Comparison of ENCODE assay signal across 8 cellular contexts in the genomic region with DNA sequence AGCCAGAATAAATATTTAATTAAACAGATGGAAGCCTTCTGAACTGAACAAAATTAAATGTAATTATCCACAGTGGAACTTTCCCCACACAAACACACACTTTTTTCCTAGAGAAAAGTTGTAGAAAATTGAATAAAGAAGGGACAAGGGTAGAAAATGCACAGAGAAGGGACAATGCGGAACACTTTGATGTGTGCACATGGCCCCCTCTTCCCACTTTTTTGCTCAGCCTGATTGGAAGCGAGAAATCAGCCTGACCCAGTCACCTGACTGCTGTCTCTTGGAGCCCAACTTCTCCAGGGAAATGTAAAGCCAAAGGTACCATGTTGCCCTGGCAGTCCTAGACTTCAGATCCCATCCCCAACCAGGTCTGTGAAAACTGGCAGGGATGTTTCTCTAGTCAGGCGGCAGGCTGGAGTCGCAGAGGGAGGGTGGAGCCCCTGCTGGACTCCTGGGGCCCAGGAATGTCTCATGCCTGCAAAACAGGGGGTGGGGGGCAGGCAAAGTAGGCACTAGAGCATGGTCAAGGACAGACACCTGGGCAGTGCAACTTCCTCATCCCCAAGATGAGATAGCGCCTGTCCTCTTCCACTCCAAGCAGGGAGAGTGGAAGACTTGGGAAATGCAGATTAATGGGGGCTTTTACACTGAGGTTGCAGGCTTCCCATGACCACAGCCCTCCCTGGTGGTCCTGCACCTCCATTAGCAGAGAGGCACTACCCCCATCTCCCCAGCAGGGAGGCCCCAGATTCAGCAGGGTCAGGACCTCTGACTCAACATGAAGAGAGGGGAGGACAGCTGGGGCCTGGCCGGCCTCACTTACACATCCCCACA. TPM values are rescaled to one million over a fixed set of nuclear protein-coding genes. Genes with fewer than 3 reads are reported as not detected.
A peak's percentile ranks its signal among the peaks of the same experiment; 100 is the strongest.
DNase-seq lines count a peak whose midpoint lies in the region; ATAC-seq, FAIRE-seq and TF ChIP-seq lines count a peak whose summit lies in the region.

No MANE protein-coding gene starts in this region.

- peaks cover 40% of the 10 kb centered on the region for H3K4me1 ChIP-seq in iPS-15b (ENCODE audit: control insufficient read depth, insufficient read depth, low read length)

- peak overlapping the region; percentile 87 for H3K4me3 Mint-ChIP-seq in activated T-helper 2 cell treated with anti-CD3 and anti-CD28 coated beads, Interferon-gamma antibody, Interleukin-2, Interleukin-4, amounts not matched to agents 10 μg/mL and 5 μg/mL and 100 μg/mL, durations not matched to agents 14 hours and 24 hours and 36 hours (ENCODE audit: low read depth)
- peak overlapping the region; percentile 86 for H3K4me3 Mint-ChIP-seq in stimulated activated memory B cell treated with anti-CD40 and anti-IgM and Interleukin-4, amounts not matched to agents 10 μg/mL and 1 μg/mL and 100 μg/mL, for 72 hours

- H3K9ac ChIP-seq in iPS-15b (ENCODE audit: low read depth, low read length): peak overlapping the region; percentile 48

- DNase-seq in NCI-H82 (lab: John Stamatoyannopoulos, UW) (peak; percentile 31), NCI-H82 treated with DMSO at 0.1 percent for 48 hours (lab: John Stamatoyannopoulos, UW; ENCODE audit: unreplicated experiment) (no peak), GM12892 (ENCODE audit: insufficient read length) (no peak), DMS153 (lab: John Stamatoyannopoulos, UW) (no peak)
- no peak for DNase-seq in activated T-helper 2 cell treated with anti-CD3 and anti-CD28 coated beads, Interferon-gamma antibody, Interleukin-2, Interleukin-4, amounts not matched to agents 10 μg/mL and 5 μg/mL and 100 μg/mL, durations not matched to agents 14 hours and 24 hours and 36 hours (ENCODE audit: low spot score)

- no peaks in the 10 kb centered on the region for H3K27me3 ChIP-seq in iPS-15b (ENCODE audit: control insufficient read depth, insufficient read depth, low read length)

- H3K9me3 Mint-ChIP-seq in activated T-helper 2 cell treated with anti-CD3 and anti-CD28 coated beads, Interferon-gamma antibody, Interleukin-2, Interleukin-4, amounts not matched to agents 10 μg/mL and 5 μg/mL and 100 μg/mL, durations not matched to agents 14 hours and 24 hours and 36 hours: no peaks in the 10 kb centered on the region
- no peaks in the 10 kb centered on the region for H3K9me3 Mint-ChIP-seq in stimulated activated memory B cell treated with anti-CD40 and anti-IgM and Interleukin-4, amounts not matched to agents 10 μg/mL and 1 μg/mL and 100 μg/mL, for 72 hours

- H3K27ac Mint-ChIP-seq in activated T-helper 2 cell treated with anti-CD3 and anti-CD28 coated beads, Interferon-gamma antibody, Interleukin-2, Interleukin-4, amounts not matched to agents 10 μg/mL and 5 μg/mL and 100 μg/mL, durations not matched to agents 14 hours and 24 hours and 36 hours: peak overlapping the region; percentile 72
- peak overlapping the region; percentile 82 for H3K27ac Mint-ChIP-seq in stimulated activated memory B cell treated with anti-CD40 and anti-IgM and Interleukin-4, amounts not matched to agents 10 μg/mL and 1 μg/mL and 100 μg/mL, for 72 hours

- TF ChIP-seq POLR2A in GM12892 (IDR thresholded peaks at IDR 0.05; ENCODE audit: low read depth, low read length): no peak

- H3K36me3 ChIP-seq in iPS-15b (ENCODE audit: control insufficient read depth, insufficient read depth, low read length): peaks cover 28% of the 10 kb centered on the region

- intact Hi-C loops in activated T-helper 2 cell treated with anti-CD3 and anti-CD28 coated beads, Interferon-gamma antibody, Interleukin-2, Interleukin-4, amounts not matched to agents 10 μg/mL and 5 μg/mL and 100 μg/mL, durations not matched to agents 14 hours and 24 hours and 36 hours (cut with micrococcal nuclease): loop anchor here (2.0 kb wide), 1 partner anchor 45 kb away; a partner anchor contains a TSS

- H3K4me3 ChIP-seq in iPS-15b (ENCODE audit: low read depth, low read length): peak overlapping the region; percentile 85

- peaks cover 47% of the 10 kb centered on the region for H3K36me3 Mint-ChIP-seq in activated T-helper 2 cell treated with anti-CD3 and anti-CD28 coated beads, Interferon-gamma antibody, Interleukin-2, Interleukin-4, amounts not matched to agents 10 μg/mL and 5 μg/mL and 100 μg/mL, durations not matched to agents 14 hours and 24 hours and 36 hours (ENCODE audit: low read depth)
- peaks cover 21% of the 10 kb centered on the region for H3K36me3 Mint-ChIP-seq in stimulated activated memory B cell treated with anti-CD40 and anti-IgM and Interleukin-4, amounts not matched to agents 10 μg/mL and 1 μg/mL and 100 μg/mL, for 72 hours

- no peaks in the 10 kb centered on the region for H3K27me3 Mint-ChIP-seq in activated T-helper 2 cell treated with anti-CD3 and anti-CD28 coated beads, Interferon-gamma antibody, Interleukin-2, Interleukin-4, amounts not matched to agents 10 μg/mL and 5 μg/mL and 100 μg/mL, durations not matched to agents 14 hours and 24 hours and 36 hours (ENCODE audit: low read depth)
- no peaks in the 10 kb centered on the region for H3K27me3 Mint-ChIP-seq in stimulated activated memory B cell treated with anti-CD40 and anti-IgM and Interleukin-4, amounts not matched to agents 10 μg/mL and 1 μg/mL and 100 μg/mL, for 72 hours

- H3K4me1 Mint-ChIP-seq in activated T-helper 2 cell treated with anti-CD3 and anti-CD28 coated beads, Interferon-gamma antibody, Interleukin-2, Interleukin-4, amounts not matched to agents 10 μg/mL and 5 μg/mL and 100 μg/mL, durations not matched to agents 14 hours and 24 hours and 36 hours (ENCODE audit: low read depth): peaks cover 42% of the 10 kb centered on the region
- peaks cover 52% of the 10 kb centered on the region for H3K4me1 Mint-ChIP-seq in stimulated activated memory B cell treated with anti-CD40 and anti-IgM and Interleukin-4, amounts not matched to agents 10 μg/mL and 1 μg/mL and 100 μg/mL, for 72 hours

- no peak for ATAC-seq in stimulated activated memory B cell treated with anti-CD40 and anti-IgM and Interleukin-4, amounts not matched to agents 10 μg/mL and 1 μg/mL and 100 μg/mL, for 72 hours
- ATAC-seq in GM18873 (IDR thresholded peaks at IDR 0.05; ENCODE audit: low FRiP score, unreplicated experiment): no peak

- FAIRE-seq in GM12892 (lab: Jason Lieb, UNC): no peak

- no peaks in the 10 kb centered on the region for H3K9me3 ChIP-seq in iPS-15b (ENCODE audit: control insufficient read depth, insufficient read depth, low read length)

RNA-seq across cellular contexts. Expression of a gene that starts 2.8 kb away (rescaled TPM):
- total RNA-seq in activated T-helper 2 cell treated with anti-CD3 and anti-CD28 coated beads, Interferon-gamma antibody, Interleukin-2, Interleukin-4, amounts not matched to agents 10 μg/mL and 5 μg/mL and 100 μg/mL, durations not matched to agents 14 hours and 24 hours and 36 hours: 176 and 196 TPM in 2 replicates
- 60.1 TPM for polyA plus RNA-seq in GM12892 (2012; ENCODE audit: missing spikeins)

RNA-seq across cellular contexts. Expression of a gene that starts 10.3 kb away (rescaled TPM):
- total RNA-seq in activated T-helper 2 cell treated with anti-CD3 and anti-CD28 coated beads, Interferon-gamma antibody, Interleukin-2, Interleukin-4, amounts not matched to agents 10 μg/mL and 5 μg/mL and 100 μg/mL, durations not matched to agents 14 hours and 24 hours and 36 hours: 0.32 TPM in 1 of 2 replicates, not detected in the other
- polyA plus RNA-seq in GM12892 (2012; ENCODE audit: missing spikeins): 0.51 TPM

RNA-seq across cellular contexts. Expression of a gene that starts 34.9 kb away (rescaled TPM):
- 16.2 and 16.8 TPM in 2 replicates for total RNA-seq in activated T-helper 2 cell treated with anti-CD3 and anti-CD28 coated beads, Interferon-gamma antibody, Interleukin-2, Interleukin-4, amounts not matched to agents 10 μg/mL and 5 μg/mL and 100 μg/mL, durations not matched to agents 14 hours and 24 hours and 36 hours
- polyA plus RNA-seq in GM12892 (2012; ENCODE audit: missing spikeins): 2.7 TPM

RNA-seq across cellular contexts. Expression of a gene that starts 36.4 kb away (rescaled TPM):
- 15.1 and 15.5 TPM in 2 replicates for total RNA-seq in activated T-helper 2 cell treated with anti-CD3 and anti-CD28 coated beads, Interferon-gamma antibody, Interleukin-2, Interleukin-4, amounts not matched to agents 10 μg/mL and 5 μg/mL and 100 μg/mL, durations not matched to agents 14 hours and 24 hours and 36 hours
- polyA plus RNA-seq in GM12892 (2012; ENCODE audit: missing spikeins): 8.0 TPM

RNA-seq across cellular contexts. Expression of a gene that starts 45.6 kb away (rescaled TPM):
- 60.9 and 61.1 TPM in 2 replicates for total RNA-seq in activated T-helper 2 cell treated with anti-CD3 and anti-CD28 coated beads, Interferon-gamma antibody, Interleukin-2, Interleukin-4, amounts not matched to agents 10 μg/mL and 5 μg/mL and 100 μg/mL, durations not matched to agents 14 hours and 24 hours and 36 hours
- 33.0 TPM for polyA plus RNA-seq in GM12892 (2012; ENCODE audit: missing spikeins)
